In the genomic region with DNA sequence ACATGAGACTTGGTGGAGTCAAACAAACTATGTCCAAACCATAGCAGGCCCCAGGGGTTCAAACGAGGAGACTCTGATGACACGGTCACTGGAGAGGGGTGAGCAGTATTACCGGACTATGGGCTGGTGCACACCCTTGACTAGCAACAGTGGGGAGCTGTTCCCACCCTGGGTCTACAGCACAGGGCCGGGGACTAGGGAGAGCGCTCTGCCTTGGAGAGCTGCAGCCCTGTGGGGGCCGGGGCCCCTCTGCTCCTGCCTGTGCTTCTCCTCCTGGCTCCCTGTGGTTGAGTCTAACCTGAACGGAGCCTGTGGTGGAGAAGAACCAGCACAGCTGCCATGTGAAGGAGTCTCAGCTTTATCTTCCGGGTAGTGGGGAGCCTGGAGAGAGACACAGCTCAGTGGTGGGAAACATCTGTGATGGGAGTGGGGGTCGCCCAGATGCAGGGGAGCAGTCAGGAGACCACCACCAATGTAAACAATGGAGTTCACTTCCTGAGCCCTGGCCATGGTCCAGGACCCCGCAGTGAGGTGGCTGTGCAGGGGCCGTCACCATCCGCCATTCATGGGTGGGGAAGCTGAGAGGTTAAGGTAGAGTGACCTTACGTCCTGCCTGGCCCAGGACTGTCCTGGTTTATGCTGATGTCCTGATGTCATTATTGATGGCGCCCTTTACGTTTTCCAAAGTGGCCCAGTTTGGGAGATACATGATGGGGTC, we compare ENCODE assay signal across 19 cellular contexts.
"Had no signal": no experiment of that assay in that cellular context is flagged by ENCODE, and none has a peak within 500 bp of the region (broad histone marks: within the 10 kb centered on the region; RNA-seq: fewer than 3 reads in every experiment).

No MANE protein-coding gene starts in this region.

- H3K27ac Mint-ChIP-seq: activated CD8-positive, alpha-beta T cell treated with anti-CD3 and anti-CD28 coated beads, Interleukin-2, amount 10 ng/mL, durations not matched to agents 7 days and 5 days; activated naive CD4-positive, alpha-beta T cell treated with anti-CD3 and anti-CD28 coated beads, Interleukin-2, amount 10 ng/mL, durations not matched to agents 7 days and 5 days; mesothelial cell of epicardium; naive thymus-derived CD8-positive, alpha-beta T cell had no signal

- H3K4me1 Mint-ChIP-seq: activated naive CD4-positive, alpha-beta T cell treated with anti-CD3 and anti-CD28 coated beads, Interleukin-2, amount 10 ng/mL, durations not matched to agents 7 days and 5 days; naive thymus-derived CD8-positive, alpha-beta T cell had no signal

- H3K36me3 Mint-ChIP-seq: activated naive CD4-positive, alpha-beta T cell treated with anti-CD3 and anti-CD28 coated beads, Interleukin-2, amount 10 ng/mL, durations not matched to agents 7 days and 5 days; mesothelial cell of epicardium; naive thymus-derived CD8-positive, alpha-beta T cell had no signal

- H3K4me3 Mint-ChIP-seq: activated CD8-positive, alpha-beta T cell treated with anti-CD3 and anti-CD28 coated beads, Interleukin-2, amount 10 ng/mL, durations not matched to agents 7 days and 5 days; activated naive CD4-positive, alpha-beta T cell treated with anti-CD3 and anti-CD28 coated beads, Interleukin-2, amount 10 ng/mL, durations not matched to agents 7 days and 5 days; mesothelial cell of epicardium; naive thymus-derived CD8-positive, alpha-beta T cell had no signal

- DNase-seq: activated CD4-positive, alpha-beta T cell treated with anti-CD3 and anti-CD28 coated beads, Interleukin-2, amount 50 U/mL, for 1 hour; activated CD4-positive, CD25-positive, alpha-beta regulatory T cell treated with anti-CD3 and anti-CD28 coated beads, Interleukin-2, amount 50 U/mL, for 72 hours; activated effector memory CD4-positive, alpha-beta T cell treated with anti-CD3 and anti-CD28 coated beads, Interleukin-2, amount 50 U/mL, for 16 hours; activated naive CD4-positive, alpha-beta T cell treated with anti-CD3 and anti-CD28 coated beads, Interleukin-2, amount 10 ng/mL, durations not matched to agents 7 days and 5 days; amygdala; cerebellar nuclear complex; effector CD4-positive, alpha-beta T cell; foreskin melanocyte; kidney glomerular epithelial cell; left lung; mammary epithelial cell; naive thymus-derived CD8-positive, alpha-beta T cell; nucleus accumbens; stimulated activated CD4-positive, alpha-beta T cell treated with anti-CD3 and anti-CD28 coated beads, Interleukin-2, amount 100 ng/mL, for 48 hours; stimulated activated naive CD4-positive, alpha-beta T cell treated with Interleukin-2 at 50 U/mL for 16 hours; WERI-Rb-1 had no signal

- ATAC-seq: activated CD8-positive, alpha-beta T cell treated with anti-CD3 and anti-CD28 coated beads, Interleukin-2, amount 10 ng/mL, durations not matched to agents 7 days and 5 days; left lung; naive thymus-derived CD8-positive, alpha-beta T cell; SK-N-SH treated with all-trans-retinoic acid at 6 μM for 48 hours had no signal

- H3K9me3 Mint-ChIP-seq: activated naive CD4-positive, alpha-beta T cell treated with anti-CD3 and anti-CD28 coated beads, Interleukin-2, amount 10 ng/mL, durations not matched to agents 7 days and 5 days; mesothelial cell of epicardium; naive thymus-derived CD8-positive, alpha-beta T cell had no signal
